In the genomic region with DNA sequence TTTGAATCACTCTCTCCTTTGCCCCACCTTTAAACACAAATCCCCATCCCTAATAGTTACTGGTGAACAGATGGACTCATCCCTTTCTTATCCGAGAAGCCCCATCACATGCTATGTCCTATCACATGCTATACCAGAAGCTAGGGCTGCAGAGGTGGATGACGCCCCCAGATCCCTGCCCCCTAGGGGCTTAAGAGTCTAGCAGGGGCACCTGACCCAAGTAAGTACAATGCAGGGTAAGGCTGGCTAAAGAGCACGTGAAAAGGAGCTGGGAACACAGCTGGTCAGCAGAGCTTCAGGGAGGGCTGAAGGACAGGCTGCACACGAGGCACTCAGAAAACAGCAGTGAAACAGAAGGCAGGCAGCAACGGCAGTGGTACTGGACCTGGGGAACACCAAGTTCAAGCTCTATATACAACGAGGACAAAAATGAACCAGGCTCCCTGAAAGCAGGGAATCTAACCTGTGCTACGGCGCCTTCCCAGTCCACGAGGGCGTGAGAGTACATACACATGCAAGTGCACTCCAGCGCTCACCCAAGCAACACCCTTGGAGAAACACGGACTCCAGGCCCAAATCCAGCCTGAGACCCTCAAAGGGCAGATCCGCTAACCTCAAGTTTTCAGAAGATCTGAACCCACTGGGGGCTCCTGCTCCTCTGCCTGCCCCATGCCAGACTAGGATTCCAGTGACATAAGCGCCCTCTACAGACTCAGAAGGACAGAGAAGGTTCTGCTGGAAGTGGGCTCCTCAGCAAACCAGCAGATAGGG, we compare ENCODE assay signal across 1 cellular context.
TF ChIP-seq lines count a peak whose summit lies in the region.

No MANE protein-coding gene starts in this region.

TF ChIP-seq in endothelial cell of umbilical vein, 7 proteins besides CTCF, POLR2A, EP300 and RAD21:
- TF ChIP-seq POLR2AphosphoS5 (IDR thresholded peaks at IDR 0.05; ENCODE audit: insufficient read depth, low read depth, low read length): peak; percentile 27
- no peak for TF ChIP-seq MYC (IDR thresholded peaks at IDR 0.05; ENCODE audit: low read depth, low read length)
